Comparison of ENCODE assay signal across 1 cellular context in the genomic region with DNA sequence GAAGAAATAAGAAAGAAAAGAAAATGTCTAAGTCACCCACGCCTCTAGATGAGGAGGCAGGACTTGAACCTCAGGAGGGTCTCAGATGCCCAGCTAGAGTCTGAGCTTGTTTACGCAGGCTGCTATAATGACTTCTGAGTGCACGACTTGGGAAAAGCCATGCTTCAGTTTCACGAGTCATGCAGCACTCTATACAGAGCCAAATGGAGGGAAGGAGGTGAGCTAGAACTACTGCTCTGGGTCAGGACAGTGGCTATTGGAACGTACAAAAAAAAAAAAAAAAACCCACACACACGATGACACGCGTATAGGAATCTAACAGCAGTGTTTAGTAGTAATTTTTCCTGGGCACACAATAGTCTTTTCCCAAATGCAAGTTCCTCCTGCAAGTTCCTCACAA.
TF ChIP-seq lines count a peak whose summit lies in the region.

No MANE protein-coding gene starts in this region.

TF ChIP-seq in GM12891, 5 proteins besides CTCF, POLR2A, EP300 and RAD21:
- TF ChIP-seq POU2F2 (IDR thresholded peaks at IDR 0.05; ENCODE audit: low read depth, low read length) (no peak), SPI1 (IDR thresholded peaks at IDR 0.05; ENCODE audit: low read depth, low read length) (no peak), POLR2AphosphoS5 (IDR thresholded peaks at IDR 0.05; ENCODE audit: low read depth, low read length) (no peak), PAX5 (IDR thresholded peaks at IDR 0.05; ENCODE audit: insufficient read depth, low read length, severe bottlenecking) (no peak), TAF1 (IDR thresholded peaks at IDR 0.05; ENCODE audit: low read depth, low read length) (no peak)
